16 cellular contexts compared by ENCODE assay signal in genomic region chr10:132470306-132471124, GRCh38.
A peak's percentile ranks its signal among the peaks of the same experiment; 100 is the strongest.
DNase-seq lines count a peak whose midpoint lies in the region; ATAC-seq and TF ChIP-seq lines count a peak whose summit lies in the region.
"Had no signal": no experiment of that assay in that cellular context is flagged by ENCODE, and none has a peak within 500 bp of the region (broad histone marks: within the 10 kb centered on the region; RNA-seq: fewer than 3 reads in every experiment).

No MANE protein-coding gene starts in this region.

- TF ChIP-seq CTCF in activated CD8-positive, alpha-beta T cell treated with anti-CD3 and anti-CD28 coated beads for 36 hours (IDR thresholded peaks at IDR 0.05), result no peak

- no peak overlapping the region for H3K4me3 ChIP-seq in right cardiac atrium (ENCODE audit: low read length)
- H3K4me3 ChIP-seq: smooth muscle cell had no signal

- no peak overlapping the region for H3K27ac ChIP-seq in right cardiac atrium (ENCODE audit: low read length)
- H3K27ac ChIP-seq: RWPE1 had no signal

- peaks cover 4% of the 10 kb centered on the region for H3K4me1 ChIP-seq in right cardiac atrium (ENCODE audit: control insufficient read depth, insufficient read depth, low read length)
- H3K4me1 ChIP-seq: Caco-2 had no signal

- POLR2A ChIA-PET in activated CD8-positive, alpha-beta T cell treated with anti-CD3 and anti-CD28 coated beads for 36 hours (lab: Charles Lee), result interaction anchor here (1.3 kb wide), 1 partner anchor 23 kb away, joined by 3 read pairs; no protein-coding TSS in a partner anchor

- peaks cover 3% of the 10 kb centered on the region for H3K27me3 Mint-ChIP-seq in activated CD8-positive, alpha-beta T cell treated with anti-CD3 and anti-CD28 coated beads for 36 hours
- H3K27me3 Mint-ChIP-seq in stimulated activated naive CD8-positive, alpha-beta T cell treated with anti-CD3 and anti-CD28 coated beads, Interleukin-15, Interleukin-2, amounts not matched to agents 100 ng/mL and 50 ng/mL, for 24 hours, result peaks cover 16% of the 10 kb centered on the region

- intact Hi-C loops in activated CD8-positive, alpha-beta T cell treated with anti-CD3 and anti-CD28 coated beads for 36 hours (cut with micrococcal nuclease), result no loop called here
- intact Hi-C loops in right cardiac atrium (cut with DNase I), result no loop called here

- peak overlapping the region; percentile 6 for H3K27ac Mint-ChIP-seq in activated CD8-positive, alpha-beta T cell treated with anti-CD3 and anti-CD28 coated beads for 36 hours
- peak overlapping the region; percentile 57 for H3K27ac Mint-ChIP-seq in stimulated activated naive CD8-positive, alpha-beta T cell treated with anti-CD3 and anti-CD28 coated beads, Interleukin-15, Interleukin-2, amounts not matched to agents 100 ng/mL and 50 ng/mL, for 24 hours
- H3K27ac Mint-ChIP-seq: dendritic cell treated with granulocyte-macrophage colony-stimulating factor and Interleukin-4, amounts not matched to agents 40 ng/mL and 50 ng/mL, for 4 days; T-helper 1 cell treated with Interleukin-12 subunit alpha and Interleukin-12 subunit beta and Interleukin-4 antibody, amounts not matched to agents 30 μg/mL and 1 μg/mL, for 36 hours had no signal

- peak; percentile 50 to 52 for DNase-seq in activated T-cell treated with anti-CD3 and anti-CD28 coated beads, Interleukin-2, amount 50 U/mL, for 48 hours
- no peak for DNase-seq in activated T-cell treated with anti-CD3 and anti-CD28 coated beads, Interleukin-2, amount 50 U/mL, for 1 hour
- DNase-seq in activated CD8-positive, alpha-beta T cell treated with anti-CD3 and anti-CD28 coated beads for 36 hours, result peak; percentile 79
- DNase-seq in right cardiac atrium, result peak in 2 of 3 donors; percentile 12 to 16
- no peak for DNase-seq in cerebellar cortex (ENCODE audit: low spot score)
- DNase-seq in glomerular visceral epithelial cell (ENCODE audit: extremely low spot score), result no peak
- DNase-seq in midbrain (lab: John Stamatoyannopoulos, UW), result no peak
- DNase-seq: ACHN; activated CD4-positive, alpha-beta T cell treated with anti-CD3 and anti-CD28 coated beads, Interleukin-2, amount 50 U/mL, for 1 hour; NCI-H1694 treated with DMSO at 0.1 percent for 48 hours had no signal

- no peaks in the 10 kb centered on the region for H3K9me3 ChIP-seq in right cardiac atrium (ENCODE audit: control insufficient read depth, low read length)

- CTCF ChIA-PET in activated CD8-positive, alpha-beta T cell treated with anti-CD3 and anti-CD28 coated beads for 36 hours (lab: Charles Lee), result interaction anchor here (2.4 kb wide), 1 partner anchor 12 kb away, joined by 8 read pairs; no protein-coding TSS in a partner anchor

- 86% methylated on average over 28 of the region's 28 CpGs for WGBS in right cardiac atrium

- H3K36me3 Mint-ChIP-seq in activated CD8-positive, alpha-beta T cell treated with anti-CD3 and anti-CD28 coated beads for 36 hours (ENCODE audit: low read depth), result no peaks in the 10 kb centered on the region
- no peaks in the 10 kb centered on the region for H3K36me3 Mint-ChIP-seq in stimulated activated naive CD8-positive, alpha-beta T cell treated with anti-CD3 and anti-CD28 coated beads, Interleukin-15, Interleukin-2, amounts not matched to agents 100 ng/mL and 50 ng/mL, for 24 hours (ENCODE audit: low read depth)

- H3K4me1 Mint-ChIP-seq in activated CD8-positive, alpha-beta T cell treated with anti-CD3 and anti-CD28 coated beads for 36 hours (ENCODE audit: low read depth), result peaks cover 11% of the 10 kb centered on the region
- peaks cover 17% of the 10 kb centered on the region for H3K4me1 Mint-ChIP-seq in stimulated activated naive CD8-positive, alpha-beta T cell treated with anti-CD3 and anti-CD28 coated beads, Interleukin-15, Interleukin-2, amounts not matched to agents 100 ng/mL and 50 ng/mL, for 24 hours (ENCODE audit: low read depth)

- peak; percentile 89 for ATAC-seq in activated CD8-positive, alpha-beta T cell treated with anti-CD3 and anti-CD28 coated beads for 36 hours
- no peak for ATAC-seq in right cardiac atrium

- H3K4me3 Mint-ChIP-seq in activated CD8-positive, alpha-beta T cell treated with anti-CD3 and anti-CD28 coated beads for 36 hours, result no peak overlapping the region
- peak overlapping the region; percentile 28 for H3K4me3 Mint-ChIP-seq in stimulated activated naive CD8-positive, alpha-beta T cell treated with anti-CD3 and anti-CD28 coated beads, Interleukin-15, Interleukin-2, amounts not matched to agents 100 ng/mL and 50 ng/mL, for 24 hours
- H3K4me3 Mint-ChIP-seq: dendritic cell treated with granulocyte-macrophage colony-stimulating factor and Interleukin-4, amounts not matched to agents 40 ng/mL and 50 ng/mL, for 4 days; T-helper 1 cell treated with Interleukin-12 subunit alpha and Interleukin-12 subunit beta and Interleukin-4 antibody, amounts not matched to agents 30 μg/mL and 1 μg/mL, for 36 hours had no signal

- H3K27me3 ChIP-seq in right cardiac atrium (ENCODE audit: control insufficient read depth, insufficient read depth), result no peaks in the 10 kb centered on the region

- H3K9me3 Mint-ChIP-seq in activated CD8-positive, alpha-beta T cell treated with anti-CD3 and anti-CD28 coated beads for 36 hours, result peaks cover 3% of the 10 kb centered on the region
- no peaks in the 10 kb centered on the region for H3K9me3 Mint-ChIP-seq in stimulated activated naive CD8-positive, alpha-beta T cell treated with anti-CD3 and anti-CD28 coated beads, Interleukin-15, Interleukin-2, amounts not matched to agents 100 ng/mL and 50 ng/mL, for 24 hours
- H3K9me3 Mint-ChIP-seq: T-helper 1 cell treated with Interleukin-12 subunit alpha and Interleukin-12 subunit beta and Interleukin-4 antibody, amounts not matched to agents 30 μg/mL and 1 μg/mL, for 36 hours had no signal

Comparison
In these comparisons a context has a peak if more than half of its experiments do, and no peak if none do; other contexts are left out.
1. DNase-seq: peak in activated T-cell treated with anti-CD3 and anti-CD28 coated beads, Interleukin-2, amount 50 U/mL, for 48 hours (2 of 2), activated CD8-positive, alpha-beta T cell treated with anti-CD3 and anti-CD28 coated beads for 36 hours (single experiment) and right cardiac atrium (2 of 3); none in activated T-cell treated with anti-CD3 and anti-CD28 coated beads, Interleukin-2, amount 50 U/mL, for 1 hour (single experiment), cerebellar cortex (single experiment), glomerular visceral epithelial cell (single experiment) and midbrain (single experiment).